In the genomic region with DNA sequence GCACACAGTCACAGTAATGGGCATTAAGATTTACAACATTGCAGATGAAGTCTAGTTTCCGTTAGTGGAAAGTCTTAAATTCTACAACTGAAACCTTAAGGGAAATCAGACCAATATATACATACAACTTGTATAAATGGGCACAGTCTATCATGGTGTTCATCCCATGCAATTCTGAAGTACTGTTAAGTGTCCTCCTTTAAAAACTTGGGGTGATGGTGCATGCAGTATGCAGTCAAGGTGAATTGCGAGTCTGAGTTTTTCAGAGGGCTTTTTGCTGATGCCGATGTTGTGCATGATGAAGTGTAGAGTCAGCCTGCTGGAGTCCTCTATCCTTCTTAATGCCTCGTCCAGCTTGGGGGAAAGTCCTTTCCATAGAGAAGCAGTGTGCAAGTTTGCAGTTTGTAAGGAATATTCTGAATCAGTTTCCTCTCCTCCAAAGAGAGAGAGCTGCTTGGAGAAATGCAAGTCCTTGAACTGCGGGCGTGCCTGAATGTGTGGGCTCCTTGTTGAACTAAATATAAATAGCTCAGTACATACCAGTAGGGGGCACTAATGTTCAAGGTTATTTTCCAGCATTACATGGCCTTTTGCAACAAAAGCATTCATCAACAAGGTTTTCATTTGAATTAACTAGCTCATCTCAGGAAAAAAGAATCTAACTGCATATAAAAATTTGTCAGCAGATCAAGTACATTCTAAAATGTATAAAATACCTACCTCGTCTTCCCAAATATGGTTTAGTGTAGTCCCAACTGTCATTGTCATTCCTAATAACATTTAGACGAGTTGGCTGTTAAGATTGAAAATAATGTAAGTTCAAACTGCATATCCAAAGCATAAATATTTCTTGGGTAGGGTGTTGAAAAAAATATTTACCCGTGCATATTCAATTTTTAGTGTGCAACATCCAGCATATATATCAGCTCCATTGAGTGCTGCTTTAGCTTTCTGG, we compare ENCODE assay signal across 8 cellular contexts. TPM values are rescaled to one million over a fixed set of nuclear protein-coding genes. Genes with fewer than 3 reads are reported as not detected.
DNase-seq lines count a peak whose midpoint lies in the region; ATAC-seq and TF ChIP-seq lines count a peak whose summit lies in the region.

No MANE protein-coding gene starts in this region.

- ATAC-seq in left colon (peak; percentile 78), HG02973 (IDR thresholded peaks at IDR 0.05; ENCODE audit: unreplicated experiment) (no peak)

- peaks cover 10 to 63% (median 47%) of the 10 kb centered on the region in 4 donors for H3K36me3 ChIP-seq in stomach

- no peaks in the 10 kb centered on the region for H3K9me3 ChIP-seq in stomach

- DNase-seq in AG09309 (ENCODE audit: low read depth) (peak; percentile 64), NCI-H1105 (lab: John Stamatoyannopoulos, UW) (peak; percentile 20), SK-N-DZ (ENCODE audit: low spot score) (peak; percentile 68), cerebellar cortex (ENCODE audit: low spot score) (peak; percentile 91), left colon (peak; percentile 29 to 38), stomach (no peak)

- no peak overlapping the region for H3K27ac ChIP-seq in stomach

- peaks cover under 1 to 37% (median 19%) of the 10 kb centered on the region in 4 donors for H3K4me1 ChIP-seq in stomach

- no peak for TF ChIP-seq POLR2A in stomach (IDR thresholded peaks at IDR 0.05)

- TF ChIP-seq EP300 in stomach (IDR thresholded peaks at IDR 0.05), result no peak

- no peaks in the 10 kb centered on the region for H3K27me3 ChIP-seq in stomach

- WGBS in stomach, 5 donors, result 50 to 59% (median 56%) methylated on average over 9 of the region's 9 CpGs

- H3K4me3 ChIP-seq in AG09309 (ENCODE audit: control insufficient read depth, low read depth, low read length) (no peak overlapping the region), stomach (no peak overlapping the region)

- TF ChIP-seq CTCF in AG09309 (IDR thresholded peaks at IDR 0.05; ENCODE audit: control insufficient read depth, insufficient read depth, low read depth, low read length, missing control alignments) (peak; percentile 59), GM12874 (IDR thresholded peaks at IDR 0.05; ENCODE audit: insufficient read depth, low read depth, low read length) (peak; percentile 40; the same call in 1 of the 2 replicates), stomach (IDR thresholded peaks at IDR 0.05) (peak in 5 of 7 experiments; percentile 36 to 74 (median 65))

- intact Hi-C loops in left colon (cut with DNase I, micrococcal nuclease) (loop anchor here in 1 of 2 donors (5.0 kb wide), 2 partner anchors 146 to 161 kb away; no protein-coding TSS in a partner anchor), stomach (cut with DNase I; ENCODE audit: low total_unique reads) (loop anchor here (5.0 kb wide), 1 partner anchor 146 kb away; no protein-coding TSS in a partner anchor)

RNA-seq across cellular contexts. Expression of gene HNRNPLL, which starts 21.3 kb away (rescaled TPM):
- 31.4 and 34.4 TPM in 2 replicates for polyA plus RNA-seq in SK-N-DZ (2014; cell fraction: cytosol; rRNA removed)
- 24.5 and 30.3 TPM in 2 replicates for polyA plus RNA-seq in SK-N-DZ (2014; cell fraction: nucleus; rRNA removed)
- total RNA-seq in left colon, result 10 to 100 TPM; 43.3 to 45.8 TPM
- total RNA-seq in stomach, result 10 to 100 TPM; 22.9 to 97.9 (median 39.1) TPM
- 10 to 100 TPM; 12.2 to 13.6 (median 13.0) TPM for polyA plus RNA-seq in stomach
